In genomic region chr19:38168632-38169031, GRCh38 we compare ENCODE assay signal across 1 cellular context.
TF ChIP-seq lines count a peak whose summit lies in the region.

No MANE protein-coding gene starts in this region.

TF ChIP-seq in GM23338, 12 proteins besides CTCF, POLR2A, EP300 and RAD21 (continued from another document):
- TF ChIP-seq, protein P1, sequence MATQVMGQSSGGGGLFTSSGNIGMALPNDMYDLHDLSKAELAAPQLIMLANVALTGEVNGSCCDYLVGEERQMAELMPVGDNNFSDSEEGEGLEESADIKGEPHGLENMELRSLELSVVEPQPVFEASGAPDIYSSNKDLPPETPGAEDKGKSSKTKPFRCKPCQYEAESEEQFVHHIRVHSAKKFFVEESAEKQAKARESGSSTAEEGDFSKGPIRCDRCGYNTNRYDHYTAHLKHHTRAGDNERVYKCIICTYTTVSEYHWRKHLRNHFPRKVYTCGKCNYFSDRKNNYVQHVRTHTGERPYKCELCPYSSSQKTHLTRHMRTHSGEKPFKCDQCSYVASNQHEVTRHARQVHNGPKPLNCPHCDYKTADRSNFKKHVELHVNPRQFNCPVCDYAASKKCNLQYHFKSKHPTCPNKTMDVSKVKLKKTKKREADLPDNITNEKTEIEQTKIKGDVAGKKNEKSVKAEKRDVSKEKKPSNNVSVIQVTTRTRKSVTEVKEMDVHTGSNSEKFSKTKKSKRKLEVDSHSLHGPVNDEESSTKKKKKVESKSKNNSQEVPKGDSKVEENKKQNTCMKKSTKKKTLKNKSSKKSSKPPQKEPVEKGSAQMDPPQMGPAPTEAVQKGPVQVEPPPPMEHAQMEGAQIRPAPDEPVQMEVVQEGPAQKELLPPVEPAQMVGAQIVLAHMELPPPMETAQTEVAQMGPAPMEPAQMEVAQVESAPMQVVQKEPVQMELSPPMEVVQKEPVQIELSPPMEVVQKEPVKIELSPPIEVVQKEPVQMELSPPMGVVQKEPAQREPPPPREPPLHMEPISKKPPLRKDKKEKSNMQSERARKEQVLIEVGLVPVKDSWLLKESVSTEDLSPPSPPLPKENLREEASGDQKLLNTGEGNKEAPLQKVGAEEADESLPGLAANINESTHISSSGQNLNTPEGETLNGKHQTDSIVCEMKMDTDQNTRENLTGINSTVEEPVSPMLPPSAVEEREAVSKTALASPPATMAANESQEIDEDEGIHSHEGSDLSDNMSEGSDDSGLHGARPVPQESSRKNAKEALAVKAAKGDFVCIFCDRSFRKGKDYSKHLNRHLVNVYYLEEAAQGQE (IDR thresholded peaks at IDR 0.05; ENCODE audit: unreplicated experiment), result no peak
- TF ChIP-seq POLR2AphosphoS5 (IDR thresholded peaks at IDR 0.05; ENCODE audit: low read depth) (no peak), ZNF331 (CRISPR knock-in tag; IDR thresholded peaks at IDR 0.05; ENCODE audit: low read depth) (no peak), NANOG (IDR thresholded peaks at IDR 0.05; ENCODE audit: borderline replicate concordance) (no peak), EZH2 (IDR thresholded peaks at IDR 0.05; ENCODE audit: low read depth, unreplicated experiment) (no peak), STAT1 (IDR thresholded peaks at IDR 0.05; ENCODE audit: unreplicated experiment) (no peak)
